Comparison of ENCODE assay signal across 9 cellular contexts in the genomic region with DNA sequence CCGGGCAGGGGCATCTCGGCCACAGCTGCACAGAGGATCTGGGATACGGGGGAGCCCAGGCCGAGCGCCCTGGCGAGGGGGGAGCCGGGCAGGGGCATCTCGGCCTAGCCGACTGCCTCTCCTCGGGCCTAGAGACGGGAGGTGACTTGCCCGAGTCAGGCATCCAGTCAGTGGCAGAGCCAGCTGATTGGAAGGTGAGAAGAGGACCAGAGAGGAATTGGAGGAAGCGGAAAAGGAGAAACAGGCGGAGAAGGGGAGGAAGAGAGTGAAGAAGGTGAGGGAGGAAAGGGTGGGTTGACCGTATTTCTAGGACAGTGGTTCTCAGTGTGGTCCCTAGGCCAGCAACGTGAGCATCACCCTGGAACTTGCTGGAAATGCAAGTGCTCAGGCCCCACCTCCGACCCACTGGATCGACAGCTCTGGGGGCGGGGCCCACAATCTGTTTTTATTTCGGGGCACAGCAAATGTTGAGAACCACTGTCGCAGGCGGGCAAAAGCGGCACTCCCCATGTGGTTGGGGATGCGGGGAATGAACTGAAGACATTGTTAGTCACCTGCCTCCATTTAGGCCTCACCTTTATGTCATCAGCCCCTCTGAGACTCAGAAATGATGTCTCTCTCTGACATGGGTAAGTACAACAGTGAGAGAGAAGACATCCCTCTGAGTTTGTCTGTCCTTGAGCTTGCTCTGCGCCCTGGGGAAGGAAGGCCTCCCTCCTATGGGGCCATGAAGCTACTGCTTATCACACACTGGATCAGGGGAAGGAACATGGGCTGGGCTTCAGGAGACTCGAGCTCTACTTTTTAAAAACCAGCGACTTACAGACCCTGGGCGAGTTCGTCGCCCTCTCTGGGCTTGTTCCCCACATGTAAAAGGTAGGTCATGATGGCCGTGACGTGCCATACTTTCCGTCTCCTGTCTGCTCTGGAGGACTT. TPM values are rescaled to one million over a fixed set of nuclear protein-coding genes. Genes with fewer than 3 reads are reported as not detected.
A peak's percentile ranks its signal among the peaks of the same experiment; 100 is the strongest.
DNase-seq lines count a peak whose midpoint lies in the region; ATAC-seq and TF ChIP-seq lines count a peak whose summit lies in the region.
"Had no signal": no experiment of that assay in that cellular context is flagged by ENCODE, and none has a peak within 500 bp of the region (broad histone marks: within the 10 kb centered on the region; RNA-seq: fewer than 3 reads in every experiment).

No MANE protein-coding gene starts in this region.

- POLR2A ChIA-PET in SK-N-SH (lab: Yijun Ruan, JAX), result interaction anchor here (1.3 kb wide), 1 partner anchor 153 kb away, joined by 4 read pairs; no protein-coding TSS in a partner anchor

- H3K9me3 Mint-ChIP-seq in activated T-helper 17 cell treated with anti-CD3 and anti-CD28 coated beads, Interleukin-2, amount 50 U/mL, for 72 hours, result no peaks in the 10 kb centered on the region
- H3K9me3 Mint-ChIP-seq in stimulated activated effector memory CD8-positive, alpha-beta T cell treated with anti-CD3 and anti-CD28 coated beads, Interleukin-12 subunit alpha, Interleukin-12 subunit beta, amount 100 ng/mL, for 72 hours, result no peaks in the 10 kb centered on the region

- H3K4me3 Mint-ChIP-seq in activated T-helper 17 cell treated with anti-CD3 and anti-CD28 coated beads, Interleukin-2, amount 50 U/mL, for 72 hours, result peak overlapping the region; percentile 23
- H3K4me3 Mint-ChIP-seq in stimulated activated effector memory CD8-positive, alpha-beta T cell treated with anti-CD3 and anti-CD28 coated beads, Interleukin-12 subunit alpha, Interleukin-12 subunit beta, amount 100 ng/mL, for 72 hours, result peak overlapping the region; percentile 73

- peaks cover 20% of the 10 kb centered on the region for H3F3A ChIP-seq in SK-N-SH (replicated peaks; ENCODE audit: insufficient read depth)

- no peak for TF ChIP-seq CTCF in SK-N-SH (IDR thresholded peaks at IDR 0.05)

- DNase-seq in SK-N-SH (no peak), left ventricle myocardium superior (no peak)
- no peak for DNase-seq in stimulated activated effector memory CD8-positive, alpha-beta T cell treated with anti-CD3 and anti-CD28 coated beads, Interleukin-12 subunit alpha, Interleukin-12 subunit beta, amount 100 ng/mL, for 72 hours (ENCODE audit: low spot score in 2 of 2)
- DNase-seq in central memory CD4-positive, alpha-beta T cell, result no peak

- H3K9ac ChIP-seq in SK-N-SH, result peak overlapping the region; percentile 49; the same call in 1 of the 2 replicates

- no peaks in the 10 kb centered on the region for H3K36me3 Mint-ChIP-seq in activated T-helper 17 cell treated with anti-CD3 and anti-CD28 coated beads, Interleukin-2, amount 50 U/mL, for 72 hours (ENCODE audit: low read depth)
- H3K36me3 Mint-ChIP-seq in stimulated activated effector memory CD8-positive, alpha-beta T cell treated with anti-CD3 and anti-CD28 coated beads, Interleukin-12 subunit alpha, Interleukin-12 subunit beta, amount 100 ng/mL, for 72 hours, result no peaks in the 10 kb centered on the region

- no peak overlapping the region for H3K4me3 ChIP-seq in SK-N-SH (ENCODE audit: low read depth in 2 of 2, low read length in 1 of 2)

- CTCF ChIA-PET in SK-N-SH (lab: Yijun Ruan, JAX), result interaction anchor here (0.6 to 7.0 kb wide), 31 partner anchors 8 to 569 kb away, joined by 3 to 81 read pairs (median 5); no protein-coding TSS in a partner anchor

- TF ChIP-seq RAD21 in SK-N-SH (IDR thresholded peaks at IDR 0.05; ENCODE audit: low read length), result no peak

- no peaks in the 10 kb centered on the region for H3K27me3 Mint-ChIP-seq in activated T-helper 17 cell treated with anti-CD3 and anti-CD28 coated beads, Interleukin-2, amount 50 U/mL, for 72 hours

- H2AFZ ChIP-seq in SK-N-SH (ENCODE audit: low read depth), result no peak overlapping the region

- no peaks in the 10 kb centered on the region for H3K9me2 ChIP-seq in SK-N-SH

- H3K4me1 ChIP-seq in SK-N-SH (ENCODE audit: control insufficient read depth in 1 of 2, insufficient read depth in 2 of 2, low read depth in 1 of 2, low read length in 1 of 2), result peaks cover 14 to 25% of the 10 kb centered on the region in 2 experiments; a peak in 3 of 4 replicates

- peaks cover 5% of the 10 kb centered on the region; the same call in 1 of the 2 replicates for H3K79me2 ChIP-seq in SK-N-SH (ENCODE audit: insufficient read depth)

- H3K27ac Mint-ChIP-seq in activated T-helper 17 cell treated with anti-CD3 and anti-CD28 coated beads, Interleukin-2, amount 50 U/mL, for 72 hours, result no peak overlapping the region
- peak overlapping the region; percentile 32 for H3K27ac Mint-ChIP-seq in stimulated activated effector memory CD8-positive, alpha-beta T cell treated with anti-CD3 and anti-CD28 coated beads, Interleukin-12 subunit alpha, Interleukin-12 subunit beta, amount 100 ng/mL, for 72 hours

- peak overlapping the region; percentile 30 to 93; a peak in 3 of 4 replicates for H3K27ac ChIP-seq in SK-N-SH (ENCODE audit: low read depth in 2 of 2, low read length in 1 of 2)
- H3K27ac ChIP-seq: 22Rv1 had no signal

- no peak for TF ChIP-seq EP300 in SK-N-SH (IDR thresholded peaks at IDR 0.05; ENCODE audit: borderline replicate concordance in 1 of 2, low read depth in 1 of 2, low read length in 1 of 2)

- H3K4me2 ChIP-seq in SK-N-SH, result peak overlapping the region; percentile 18; the same call in 1 of the 2 replicates

- intact Hi-C loops in left ventricle myocardium superior (cut with micrococcal nuclease), result no loop called here

- no peaks in the 10 kb centered on the region for H4K20me1 ChIP-seq in SK-N-SH (ENCODE audit: insufficient read depth)

- H3K27me3 ChIP-seq in SK-N-SH (ENCODE audit: insufficient read depth), result no peaks in the 10 kb centered on the region

- ATAC-seq in SK-N-SH treated with all-trans-retinoic acid at 6 μM for 48 hours (no peak), left ventricle myocardium superior (peak; percentile 21), GM19328 (IDR thresholded peaks at IDR 0.05; ENCODE audit: unreplicated experiment) (no peak), HG03520 (IDR thresholded peaks at IDR 0.05; ENCODE audit: unreplicated experiment) (no peak)
- ATAC-seq in activated T-helper 17 cell treated with anti-CD3 and anti-CD28 coated beads, Interleukin-2, amount 50 U/mL, for 72 hours (replicated peaks), result no peak
- ATAC-seq in stimulated activated effector memory CD8-positive, alpha-beta T cell treated with anti-CD3 and anti-CD28 coated beads, Interleukin-12 subunit alpha, Interleukin-12 subunit beta, amount 100 ng/mL, for 72 hours, result no peak

- peaks cover 5% of the 10 kb centered on the region for H3K4me1 Mint-ChIP-seq in activated T-helper 17 cell treated with anti-CD3 and anti-CD28 coated beads, Interleukin-2, amount 50 U/mL, for 72 hours
- no peaks in the 10 kb centered on the region for H3K4me1 Mint-ChIP-seq in stimulated activated effector memory CD8-positive, alpha-beta T cell treated with anti-CD3 and anti-CD28 coated beads, Interleukin-12 subunit alpha, Interleukin-12 subunit beta, amount 100 ng/mL, for 72 hours

- H3K9me3 ChIP-seq in SK-N-SH, result no peaks in the 10 kb centered on the region

- H3K36me3 ChIP-seq in SK-N-SH (replicated peaks in 1 of 2; ENCODE audit: control insufficient read depth in 1 of 2, insufficient read depth in 2 of 2, low read length in 1 of 2), result no peaks in the 10 kb centered on the region

- 96% methylated on average over 29 of the region's 33 CpGs for WGBS in SK-N-SH (ENCODE audit: low lambda C conversion rate)

TF ChIP-seq in SK-N-SH, 30 proteins besides CTCF, POLR2A, EP300 and RAD21 (continues in another document):
- TF ChIP-seq TAF1 (IDR thresholded peaks at IDR 0.05; ENCODE audit: borderline replicate concordance, low read depth, low read length), result no peak
- TF ChIP-seq SMC3 (IDR thresholded peaks at IDR 0.05; ENCODE audit: low read depth, low read length), result no peak
- TF ChIP-seq SIN3A (IDR thresholded peaks at IDR 0.05; ENCODE audit: borderline replicate concordance, low read depth, low read length), result no peak
- TF ChIP-seq RCOR1 (IDR thresholded peaks at IDR 0.05; ENCODE audit: low read length), result no peak
- TF ChIP-seq FOSL2 (IDR thresholded peaks at IDR 0.05; ENCODE audit: borderline replicate concordance, low read depth), result no peak
- TF ChIP-seq, protein P1, sequence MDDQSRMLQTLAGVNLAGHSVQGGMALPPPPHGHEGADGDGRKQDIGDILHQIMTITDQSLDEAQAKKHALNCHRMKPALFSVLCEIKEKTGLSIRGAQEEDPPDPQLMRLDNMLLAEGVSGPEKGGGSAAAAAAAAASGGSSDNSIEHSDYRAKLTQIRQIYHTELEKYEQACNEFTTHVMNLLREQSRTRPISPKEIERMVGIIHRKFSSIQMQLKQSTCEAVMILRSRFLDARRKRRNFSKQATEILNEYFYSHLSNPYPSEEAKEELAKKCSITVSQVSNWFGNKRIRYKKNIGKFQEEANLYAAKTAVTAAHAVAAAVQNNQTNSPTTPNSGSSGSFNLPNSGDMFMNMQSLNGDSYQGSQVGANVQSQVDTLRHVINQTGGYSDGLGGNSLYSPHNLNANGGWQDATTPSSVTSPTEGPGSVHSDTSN (IDR thresholded peaks at IDR 0.05), result no peak
- no peak for TF ChIP-seq ELF1 (IDR thresholded peaks at IDR 0.05)
- no peak for TF ChIP-seq NFIC (IDR thresholded peaks at IDR 0.05; ENCODE audit: borderline replicate concordance)

TF ChIP-seq in SK-N-SH treated with all-trans-retinoic acid at 6 μM for 48 hours, 23 proteins besides CTCF, POLR2A, EP300 and RAD21:
- TF ChIP-seq, protein P2, sequence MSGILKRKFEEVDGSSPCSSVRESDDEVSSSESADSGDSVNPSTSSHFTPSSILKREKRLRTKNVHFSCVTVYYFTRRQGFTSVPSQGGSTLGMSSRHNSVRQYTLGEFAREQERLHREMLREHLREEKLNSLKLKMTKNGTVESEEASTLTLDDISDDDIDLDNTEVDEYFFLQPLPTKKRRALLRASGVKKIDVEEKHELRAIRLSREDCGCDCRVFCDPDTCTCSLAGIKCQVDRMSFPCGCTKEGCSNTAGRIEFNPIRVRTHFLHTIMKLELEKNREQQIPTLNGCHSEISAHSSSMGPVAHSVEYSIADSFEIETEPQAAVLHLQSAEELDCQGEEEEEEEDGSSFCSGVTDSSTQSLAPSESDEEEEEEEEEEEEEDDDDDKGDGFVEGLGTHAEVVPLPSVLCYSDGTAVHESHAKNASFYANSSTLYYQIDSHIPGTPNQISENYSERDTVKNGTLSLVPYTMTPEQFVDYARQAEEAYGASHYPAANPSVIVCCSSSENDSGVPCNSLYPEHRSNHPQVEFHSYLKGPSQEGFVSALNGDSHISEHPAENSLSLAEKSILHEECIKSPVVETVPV (CRISPR knock-in tag; IDR thresholded peaks at IDR 0.05), result no peak
- no peak for TF ChIP-seq ISL1 (CRISPR knock-in tag; IDR thresholded peaks at IDR 0.05)
- TF ChIP-seq RARB (CRISPR knock-in tag; IDR thresholded peaks at IDR 0.05), result no peak
TF ChIP-seq in SK-N-SH treated with all-trans-retinoic acid at 6 μM for 48 hours: peak in this region for 0.

RNA-seq across cellular contexts. Expression of a gene that starts 1.0 kb away (rescaled TPM):
- 27.2 and 32.4 TPM in 2 replicates for polyA plus RNA-seq in SK-N-SH (2012; rRNA removed)
- polyA plus RNA-seq in SK-N-SH (2012; cell fraction: cytosol; rRNA removed), result 20.5 and 26.3 TPM in 2 replicates
- polyA plus RNA-seq in SK-N-SH (2012; cell fraction: nucleus; rRNA removed), result 62.4 and 65.4 TPM in 2 replicates
- total RNA-seq in activated T-helper 17 cell treated with anti-CD3 and anti-CD28 coated beads, Interleukin-2, amount 50 U/mL, for 72 hours, result 1 to 10 TPM; 6.0 to 9.7 TPM
- 3.6 TPM for total RNA-seq in left ventricle myocardium superior
